In the genomic region with DNA sequence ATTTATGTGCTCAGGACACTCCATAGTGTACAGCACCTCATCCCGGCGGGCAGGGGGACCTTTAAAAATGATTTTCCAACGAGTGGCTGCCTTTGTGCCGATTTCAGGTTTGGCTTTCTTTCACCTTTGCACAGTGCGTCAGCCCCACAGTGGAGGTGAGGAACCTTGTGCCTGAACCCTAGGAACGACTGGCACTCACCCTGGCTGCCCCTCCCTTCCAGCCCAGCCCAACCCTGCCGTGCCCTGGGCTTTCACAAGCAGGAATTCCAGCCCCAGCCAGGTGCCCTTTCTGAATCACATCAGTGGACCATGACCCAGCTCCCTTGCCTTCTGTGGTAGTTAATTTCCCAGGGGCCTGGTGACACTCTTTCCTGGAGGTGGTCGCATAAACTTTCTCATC, we compare ENCODE assay signal across 8 cellular contexts. TPM values are rescaled to one million over a fixed set of nuclear protein-coding genes. Genes with fewer than 3 reads are reported as not detected.
DNase-seq lines count a peak whose midpoint lies in the region; ATAC-seq and TF ChIP-seq lines count a peak whose summit lies in the region.

No MANE protein-coding gene starts in this region.

- peaks cover 10% of the 10 kb centered on the region for H3K4me1 ChIP-seq in ES-I3 (ENCODE audit: insufficient read depth, low read length)
- peaks cover 41% of the 10 kb centered on the region for H3K4me1 ChIP-seq in PC-9 (replicated peaks; ENCODE audit: insufficient read depth)

- H3K9me3 Mint-ChIP-seq in osteocyte (ENCODE audit: unreplicated experiment), result no peaks in the 10 kb centered on the region

- intact Hi-C loops in PC-9 (cut with micrococcal nuclease; ENCODE audit: unreplicated experiment), result loop anchor here (5.0 kb wide), 2 partner anchors 52 to 92 kb away; no protein-coding TSS in a partner anchor

- TF ChIP-seq CTCF in PC-9 (conservative IDR thresholded peaks at IDR 0.05) (no peak), osteocyte (IDR thresholded peaks at IDR 0.05) (no peak)

- H3K79me2 ChIP-seq in PC-9 (ENCODE audit: low read depth), result peaks cover 54% of the 10 kb centered on the region

- H3K27me3 Mint-ChIP-seq in osteocyte (ENCODE audit: unreplicated experiment), result no peaks in the 10 kb centered on the region

- peak overlapping the region; percentile 89 for H3K4me2 ChIP-seq in PC-9

- H3K9me3 ChIP-seq in ES-I3 (ENCODE audit: control insufficient read depth, insufficient read depth, low read length) (no peaks in the 10 kb centered on the region), PC-9 (ENCODE audit: insufficient read depth, low read depth) (no peaks in the 10 kb centered on the region)

- H3K4me3 Mint-ChIP-seq in osteocyte (ENCODE audit: unreplicated experiment), result peak overlapping the region; percentile 92

- no peaks in the 10 kb centered on the region for H3K9me2 ChIP-seq in PC-9 (ENCODE audit: insufficient read depth)

- H3K36me3 ChIP-seq in ES-I3 (ENCODE audit: insufficient read depth, low read length) (no peaks in the 10 kb centered on the region), PC-9 (ENCODE audit: low read depth) (peaks cover 6% of the 10 kb centered on the region; the same call in 1 of the 2 replicates)

- CTCF ChIA-PET in PC-9 (lab: Charles Lee), result no interaction called here

- H3K27ac Mint-ChIP-seq in osteocyte (ENCODE audit: unreplicated experiment), result no peak overlapping the region

- H3K9ac ChIP-seq in ES-I3 (ENCODE audit: low read depth, low read length), result peak overlapping the region; percentile 69; the same call in 1 of the 2 replicates

- peaks cover 6% of the 10 kb centered on the region for H3K36me3 Mint-ChIP-seq in osteocyte (ENCODE audit: unreplicated experiment)

- ATAC-seq in HG03378 (IDR thresholded peaks at IDR 0.05; ENCODE audit: unreplicated experiment) (no peak), HG03039 (IDR thresholded peaks at IDR 0.05; ENCODE audit: unreplicated experiment) (no peak)

- H3K4me1 Mint-ChIP-seq in osteocyte (ENCODE audit: unreplicated experiment), result peaks cover 21% of the 10 kb centered on the region

- H3K27me3 ChIP-seq in PC-9 (ENCODE audit: insufficient read depth, low read depth), result no peaks in the 10 kb centered on the region

- H4K20me1 ChIP-seq in PC-9 (ENCODE audit: insufficient read depth), result no peaks in the 10 kb centered on the region

- no peak overlapping the region for H2AFZ ChIP-seq in PC-9

- peaks cover 15% of the 10 kb centered on the region; the same call in 1 of the 2 replicates for H3F3A ChIP-seq in PC-9 (ENCODE audit: insufficient read depth, low read depth)

- BruUV-seq in PC-9 (replicated peaks; lab: Mats Ljungman, UMichigan), result no TSS peak

- peak overlapping the region; percentile 72 for H3K27ac ChIP-seq in PC-9

- DNase-seq in PC-9 (peak; percentile 74 to 80), glomerular visceral epithelial cell (ENCODE audit: extremely low spot score) (peak; percentile 12), osteocyte (ENCODE audit: extremely low spot score, unreplicated experiment) (no peak), occipital lobe (lab: John Stamatoyannopoulos, UW) (no peak), iPS-NIHi11 (ENCODE audit: low spot score) (no peak)

- H3K4me3 ChIP-seq in PC-9, result peak overlapping the region; percentile 70

- POLR2A ChIA-PET in PC-9 (lab: Charles Lee; ENCODE audit: unreplicated experiment), result interaction anchor here (0.6 to 0.7 kb wide), 2 partner anchors 295 to 460 kb away, joined by 3 to 4 read pairs; no protein-coding TSS in a partner anchor

RNA-seq across cellular contexts. Expression of a gene that starts 1.3 kb away (rescaled TPM):
- 44.5 and 53.1 TPM in 2 replicates for total RNA-seq in PC-9 (2021)
- total RNA-seq in osteocyte, result 12.4 and 12.9 TPM in 2 replicates
- total RNA-seq in occipital lobe, result 11.7 TPM

Comparison
In these comparisons a context has a peak if more than half of its experiments do, and no peak if none do; other contexts are left out.
1. DNase-seq: peak in PC-9 (2 of 2) and glomerular visceral epithelial cell (single experiment); none in osteocyte (single experiment), occipital lobe (single experiment) and iPS-NIHi11 (single experiment).